Comparison of ENCODE assay signal across 16 cellular contexts in genomic region chr22:19086417-19086816, GRCh38. TPM values are rescaled to one million over a fixed set of nuclear protein-coding genes. Genes with fewer than 3 reads are reported as not detected.
DNase-seq lines count a peak whose midpoint lies in the region; ATAC-seq and TF ChIP-seq lines count a peak whose summit lies in the region.
"Had no signal": no experiment of that assay in that cellular context is flagged by ENCODE, and none has a peak within 500 bp of the region (broad histone marks: within the 10 kb centered on the region; RNA-seq: fewer than 3 reads in every experiment).

No MANE protein-coding gene starts in this region.

- no peak overlapping the region for H3K4me3 ChIP-seq in A673 (ENCODE audit: low read depth, low read length, poor library complexity, severe bottlenecking)
- H3K4me3 ChIP-seq in HUES48 (ENCODE audit: low read depth, low read length), result no peak overlapping the region
- H3K4me3 ChIP-seq: dorsolateral prefrontal cortex, vagina had no signal

- no peaks in the 10 kb centered on the region for H3K9me3 ChIP-seq in A673 (ENCODE audit: low read depth, low read length, poor library complexity, severe bottlenecking)
- no peaks in the 10 kb centered on the region for H3K9me3 ChIP-seq in HUES48 (ENCODE audit: control insufficient read depth, insufficient read depth, low read length)
- H3K9me3 ChIP-seq: vagina had no signal

- no peaks in the 10 kb centered on the region for H3K27me3 ChIP-seq in A673 (replicated peaks; ENCODE audit: insufficient read depth, low read depth, low read length, poor library complexity)
- H3K27me3 ChIP-seq in HUES48 (ENCODE audit: control insufficient read depth, insufficient read depth, low read length), result no peaks in the 10 kb centered on the region
- H3K27me3 ChIP-seq: dorsolateral prefrontal cortex, vagina had no signal

- H3K4me3 Mint-ChIP-seq in dendritic cell treated with granulocyte-macrophage colony-stimulating factor and Interleukin-4, amounts not matched to agents 40 ng/mL and 50 ng/mL, for 4 days, result no peak overlapping the region
- no peak overlapping the region for H3K4me3 Mint-ChIP-seq in nephron
- H3K4me3 Mint-ChIP-seq: naive thymus-derived CD8-positive, alpha-beta T cell had no signal

- BruUV-seq in A673 (replicated peaks; lab: Mats Ljungman, UMichigan), result no TSS peak

- no peaks in the 10 kb centered on the region for H3K27me3 Mint-ChIP-seq in dendritic cell treated with granulocyte-macrophage colony-stimulating factor and Interleukin-4, amounts not matched to agents 40 ng/mL and 50 ng/mL, for 4 days
- no peaks in the 10 kb centered on the region for H3K27me3 Mint-ChIP-seq in nephron (ENCODE audit: low read depth)
- H3K27me3 Mint-ChIP-seq: naive thymus-derived CD8-positive, alpha-beta T cell had no signal

- peaks cover 14% of the 10 kb centered on the region for H3K4me1 ChIP-seq in A673 (ENCODE audit: insufficient read depth, low read length, poor library complexity, severe bottlenecking)
- H3K4me1 ChIP-seq in HUES48 (ENCODE audit: control insufficient read depth, insufficient read depth, low read length), result peaks cover 3% of the 10 kb centered on the region; the same call in 1 of the 2 replicates

- peak overlapping the region; percentile 87 for H3K27ac Mint-ChIP-seq in dendritic cell treated with granulocyte-macrophage colony-stimulating factor and Interleukin-4, amounts not matched to agents 40 ng/mL and 50 ng/mL, for 4 days
- H3K27ac Mint-ChIP-seq in nephron, result peak overlapping the region in 2 of 3 experiments; percentile 26 to 38

- no peak overlapping the region for H3K9ac ChIP-seq in HUES48 (ENCODE audit: low read depth, low read length)

- POLR2A ChIA-PET in A673 (lab: Charles Lee; ENCODE audit: low non-redundant PET), result no interaction called here

- H3K36me3 ChIP-seq in A673 (ENCODE audit: insufficient read depth, low read length, poor library complexity, severe bottlenecking) (peaks cover 2% of the 10 kb centered on the region), HUES48 (ENCODE audit: control insufficient read depth, insufficient read depth, low read length) (peaks cover 22% of the 10 kb centered on the region)

- peaks cover 61% of the 10 kb centered on the region for H3K36me3 Mint-ChIP-seq in dendritic cell treated with granulocyte-macrophage colony-stimulating factor and Interleukin-4, amounts not matched to agents 40 ng/mL and 50 ng/mL, for 4 days (ENCODE audit: low read depth)
- peaks cover 38% of the 10 kb centered on the region for H3K36me3 Mint-ChIP-seq in nephron (ENCODE audit: low read depth)

- CTCF ChIA-PET in A673 (lab: Charles Lee), result no interaction called here

- H3K27ac ChIP-seq in A673 (ENCODE audit: low read depth, low read length, poor library complexity, severe bottlenecking) (peak overlapping the region; percentile 42), HUES48 (ENCODE audit: low read depth, low read length) (peak overlapping the region; percentile 21)
- H3K27ac ChIP-seq: vagina had no signal

- intact Hi-C loops in A673 (cut with micrococcal nuclease; ENCODE audit: unreplicated experiment), result no loop called here
- intact Hi-C loops in dendritic cell treated with granulocyte-macrophage colony-stimulating factor and Interleukin-4, amounts not matched to agents 40 ng/mL and 50 ng/mL, for 4 days (cut with micrococcal nuclease), result no loop called here

- DNase-seq in A673 (ENCODE audit: low spot score) (no peak), NOMO-1 treated with dmso at 0.1 percent for 144 hours (lab: John Stamatoyannopoulos, UW; ENCODE audit: unreplicated experiment) (no peak), kidney glomerular epithelial cell (lab: John Stamatoyannopoulos, UW) (no peak)
- no peak for DNase-seq in activated T-cell treated with anti-CD3 and anti-CD28 coated beads, Interleukin-2, amount 50 U/mL, for 1 hour
- DNase-seq: activated T-cell treated with anti-CD3 and anti-CD28 coated beads, Interleukin-2, amount 50 U/mL, for 48 hours; DMS79 treated with DMSO at 0.1 percent for 48 hours; dorsolateral prefrontal cortex; naive thymus-derived CD8-positive, alpha-beta T cell; stimulated activated CD8-positive, alpha-beta memory T cell treated with anti-CD3 and anti-CD28 coated beads, Interleukin-4, amount 100 ng/mL, for 48 hours had no signal

- no peak for ATAC-seq in HG03280 (IDR thresholded peaks at IDR 0.05; ENCODE audit: unreplicated experiment)
- ATAC-seq: activated CD4-positive, CD25-positive, alpha-beta regulatory T cell treated with anti-CD3 and anti-CD28 coated beads, Interleukin-2, amount 50 U/mL, for 24 hours; naive thymus-derived CD8-positive, alpha-beta T cell had no signal

- TF ChIP-seq CTCF in A673 (conservative IDR thresholded peaks at IDR 0.05; ENCODE audit: low read depth, low read length), result no peak
- TF ChIP-seq CTCF in nephron (IDR thresholded peaks at IDR 0.05; ENCODE audit: unreplicated experiment in 3 of 3), result no peak

- H3K9me3 Mint-ChIP-seq in dendritic cell treated with granulocyte-macrophage colony-stimulating factor and Interleukin-4, amounts not matched to agents 40 ng/mL and 50 ng/mL, for 4 days, result no peaks in the 10 kb centered on the region
- no peaks in the 10 kb centered on the region for H3K9me3 Mint-ChIP-seq in nephron
- H3K9me3 Mint-ChIP-seq: naive thymus-derived CD8-positive, alpha-beta T cell had no signal

- peaks cover 72% of the 10 kb centered on the region for H3K4me1 Mint-ChIP-seq in dendritic cell treated with granulocyte-macrophage colony-stimulating factor and Interleukin-4, amounts not matched to agents 40 ng/mL and 50 ng/mL, for 4 days (ENCODE audit: low read depth)
- H3K4me1 Mint-ChIP-seq in nephron, result peaks cover 14% of the 10 kb centered on the region

RNA-seq across cellular contexts. Expression of gene DGCR2, which starts 35.8 kb away (rescaled TPM):
- 41.1 and 47.3 TPM in 2 replicates for total RNA-seq in A673 (2021)

RNA-seq across cellular contexts. Expression of gene TSSK2, which starts 44.7 kb away (rescaled TPM):
- total RNA-seq in A673 (2021), result not detected in 2 replicates
- total RNA-seq: fibroblast of villous mesenchyme; naive thymus-derived CD8-positive, alpha-beta T cell; vagina had no signal

RNA-seq across cellular contexts. Expression of gene ESS2, which starts 58.0 kb away (rescaled TPM):
- total RNA-seq in A673 (2021), result 21.1 and 21.4 TPM in 2 replicates
